In genomic region chr3:124300416-124300815, GRCh38 we compare ENCODE assay signal across 26 cellular contexts.
"Had no signal": no experiment of that assay in that cellular context is flagged by ENCODE, and none has a peak within 500 bp of the region (broad histone marks: within the 10 kb centered on the region; RNA-seq: fewer than 3 reads in every experiment).

No MANE protein-coding gene starts in this region.

- H3K9me3 Mint-ChIP-seq: activated naive CD4-positive, alpha-beta T cell treated with anti-CD3 and anti-CD28 coated beads for 36 hours had no signal

- H3K4me2 ChIP-seq: smooth muscle cell had no signal

- ATAC-seq: activated CD4-positive, alpha-beta T cell treated with anti-CD3 and anti-CD28 coated beads for 36 hours; body of pancreas; pancreas; stimulated activated naive B cell treated with anti-CD40 and anti-IgM and Interleukin-4, amounts not matched to agents 10 μg/mL and 1 μg/mL and 100 μg/mL, for 72 hours had no signal

- H3K4me1 Mint-ChIP-seq: activated CD4-positive, alpha-beta T cell treated with anti-CD3 and anti-CD28 coated beads for 36 hours; activated naive CD8-positive, alpha-beta T cell treated with anti-CD3 and anti-CD28 coated beads for 36 hours had no signal

- DNase-seq: activated CD4-positive, alpha-beta T cell treated with anti-CD3 and anti-CD28 coated beads for 36 hours; activated CD4-positive, alpha-beta T cell treated with anti-CD3 and anti-CD28 coated beads, Interleukin-2, amount 50 U/mL, for 48 hours; activated CD4-positive, CD25-positive, alpha-beta regulatory T cell; activated CD8-positive, alpha-beta memory T cell treated with anti-CD3 and anti-CD28 coated beads for 24 hours; activated effector memory CD4-positive, alpha-beta T cell treated with anti-CD3 and anti-CD28 coated beads, Interleukin-2, amount 50 U/mL, for 16 hours; activated naive CD4-positive, alpha-beta T cell treated with anti-CD3 and anti-CD28 coated beads for 36 hours; activated naive CD8-positive, alpha-beta T cell treated with anti-CD3 and anti-CD28 coated beads for 36 hours; aorta; body of pancreas; central memory CD4-positive, alpha-beta T cell; foreskin fibroblast; mammary epithelial cell; naive B cell; nucleus accumbens; pancreas; retina; stimulated activated CD4-positive, alpha-beta T cell treated with anti-CD3 and anti-CD28 coated beads, Interleukin-1b, Interleukin-23, amount 100 ng/mL, for 48 hours; stimulated activated CD4-positive, alpha-beta T cell treated with anti-CD3 and anti-CD28 coated beads, Interleukin-4, amount 100 ng/mL, for 4 hours; stimulated activated CD8-positive, alpha-beta memory T cell treated with anti-CD3 and anti-CD28 coated beads, Interleukin-4, amount 100 ng/mL, for 48 hours; stimulated activated naive B cell treated with anti-CD40 and anti-IgM and Interleukin-4, amounts not matched to agents 10 μg/mL and 1 μg/mL and 100 μg/mL, for 72 hours; stomach; tibial artery had no signal

- H3K4me1 ChIP-seq: body of pancreas, pancreas, prostate gland had no signal

- H3K36me3 Mint-ChIP-seq: activated naive CD8-positive, alpha-beta T cell treated with anti-CD3 and anti-CD28 coated beads for 36 hours; mesothelial cell of epicardium; naive B cell; stimulated activated naive B cell treated with anti-CD40 and anti-IgM and Interleukin-4, amounts not matched to agents 10 μg/mL and 1 μg/mL and 100 μg/mL, for 72 hours had no signal

- H3K4me3 ChIP-seq: adrenal gland, body of pancreas, pancreas, prostate gland, smooth muscle cell, stomach, tibial artery had no signal

- H3K9me3 ChIP-seq: adrenal gland, body of pancreas, pancreas, prostate gland, tibial artery had no signal

- H3K27ac ChIP-seq: adrenal gland, body of pancreas, pancreas, prostate gland, stomach, tibial artery had no signal

- H3K27ac Mint-ChIP-seq: activated CD4-positive, alpha-beta T cell treated with anti-CD3 and anti-CD28 coated beads for 36 hours; activated naive CD4-positive, alpha-beta T cell treated with anti-CD3 and anti-CD28 coated beads for 36 hours; activated naive CD8-positive, alpha-beta T cell treated with anti-CD3 and anti-CD28 coated beads for 36 hours; mesothelial cell of epicardium; naive B cell; stimulated activated naive B cell treated with anti-CD40 and anti-IgM and Interleukin-4, amounts not matched to agents 10 μg/mL and 1 μg/mL and 100 μg/mL, for 72 hours had no signal

- H3K36me3 ChIP-seq: adrenal gland, pancreas, prostate gland, stomach had no signal

- H3K27me3 ChIP-seq: adrenal gland, body of pancreas, pancreas, stomach, tibial artery had no signal

- H3K4me3 Mint-ChIP-seq: activated CD4-positive, alpha-beta T cell treated with anti-CD3 and anti-CD28 coated beads for 36 hours; activated naive CD4-positive, alpha-beta T cell treated with anti-CD3 and anti-CD28 coated beads for 36 hours; activated naive CD8-positive, alpha-beta T cell treated with anti-CD3 and anti-CD28 coated beads for 36 hours; mesothelial cell of epicardium; naive B cell; stimulated activated naive B cell treated with anti-CD40 and anti-IgM and Interleukin-4, amounts not matched to agents 10 μg/mL and 1 μg/mL and 100 μg/mL, for 72 hours had no signal
